Comparison of ENCODE assay signal across 1 cellular context in genomic region chr1:209777587-209777986, GRCh38.
TF ChIP-seq lines count a peak whose summit lies in the region.

No MANE protein-coding gene starts in this region.

TF ChIP-seq in GM12878, 131 proteins besides CTCF, POLR2A, EP300 and RAD21:
- TF ChIP-seq SKIL (IDR thresholded peaks at IDR 0.05; ENCODE audit: low read depth, poor library complexity, severe bottlenecking) (no peak), CREB1 (IDR thresholded peaks at IDR 0.05; ENCODE audit: low read depth) (no peak), TCF3 (IDR thresholded peaks at IDR 0.05; ENCODE audit: borderline replicate concordance, insufficient read depth, low read depth, low read length) (no peak), STAT3 (IDR thresholded peaks at IDR 0.05; ENCODE audit: low read depth, low read length) (no peak), CHD4 (IDR thresholded peaks at IDR 0.05) (no peak), SPI1 (IDR thresholded peaks at IDR 0.05; ENCODE audit: borderline replicate concordance, insufficient read depth, low read depth, low read length) (no peak), CBX3 (IDR thresholded peaks at IDR 0.05; ENCODE audit: borderline replicate concordance, low read depth) (no peak), ZNF207 (IDR thresholded peaks at IDR 0.05; ENCODE audit: borderline replicate concordance) (no peak), PKNOX1 (IDR thresholded peaks at IDR 0.05) (no peak), MLLT1 (IDR thresholded peaks at IDR 0.05) (no peak), ZNF592 (IDR thresholded peaks at IDR 0.05) (no peak), TAF1 (IDR thresholded peaks at IDR 0.05; ENCODE audit: borderline replicate concordance, low read depth, low read length) (no peak)
- TF ChIP-seq, protein P1, sequence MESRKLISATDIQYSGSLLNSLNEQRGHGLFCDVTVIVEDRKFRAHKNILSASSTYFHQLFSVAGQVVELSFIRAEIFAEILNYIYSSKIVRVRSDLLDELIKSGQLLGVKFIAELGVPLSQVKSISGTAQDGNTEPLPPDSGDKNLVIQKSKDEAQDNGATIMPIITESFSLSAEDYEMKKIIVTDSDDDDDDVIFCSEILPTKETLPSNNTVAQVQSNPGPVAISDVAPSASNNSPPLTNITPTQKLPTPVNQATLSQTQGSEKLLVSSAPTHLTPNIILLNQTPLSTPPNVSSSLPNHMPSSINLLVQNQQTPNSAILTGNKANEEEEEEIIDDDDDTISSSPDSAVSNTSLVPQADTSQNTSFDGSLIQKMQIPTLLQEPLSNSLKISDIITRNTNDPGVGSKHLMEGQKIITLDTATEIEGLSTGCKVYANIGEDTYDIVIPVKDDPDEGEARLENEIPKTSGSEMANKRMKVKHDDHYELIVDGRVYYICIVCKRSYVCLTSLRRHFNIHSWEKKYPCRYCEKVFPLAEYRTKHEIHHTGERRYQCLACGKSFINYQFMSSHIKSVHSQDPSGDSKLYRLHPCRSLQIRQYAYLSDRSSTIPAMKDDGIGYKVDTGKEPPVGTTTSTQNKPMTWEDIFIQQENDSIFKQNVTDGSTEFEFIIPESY (IDR thresholded peaks at IDR 0.05), result no peak
TF ChIP-seq in GM12878: peak in this region for 0.
